ENCODE assay signal across 16 cellular contexts in the genomic region with DNA sequence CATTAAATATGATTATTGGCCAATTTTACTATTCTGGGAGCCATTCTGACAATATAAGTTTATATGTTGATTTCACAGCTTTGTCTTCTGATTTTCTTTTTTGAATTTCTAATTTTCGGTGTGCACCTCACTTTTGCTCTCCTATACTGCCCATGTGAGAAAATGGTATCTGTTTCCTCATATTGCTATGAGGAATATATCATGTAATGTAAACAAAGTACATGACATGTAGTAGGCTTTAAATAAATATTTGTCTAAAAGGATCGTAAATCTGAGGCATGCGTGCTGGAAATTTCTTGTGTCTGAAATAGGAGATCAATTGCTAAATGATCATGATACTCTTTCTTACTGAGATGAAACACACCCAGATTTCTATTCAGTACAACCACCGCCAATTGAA.
DNase-seq lines count a peak whose midpoint lies in the region; ATAC-seq and TF ChIP-seq lines count a peak whose summit lies in the region.
"Had no signal": no experiment of that assay in that cellular context is flagged by ENCODE, and none has a peak within 500 bp of the region (broad histone marks: within the 10 kb centered on the region; RNA-seq: fewer than 3 reads in every experiment).

No MANE protein-coding gene starts in this region.

- H3K36me3 Mint-ChIP-seq in glutamatergic neuron (ENCODE audit: unreplicated experiment): peaks cover 22% of the 10 kb centered on the region
- H3K36me3 Mint-ChIP-seq: CD4-positive, CD25-positive, alpha-beta regulatory T cell; IgD-negative memory B cell had no signal

- H3K4me1 Mint-ChIP-seq in glutamatergic neuron (ENCODE audit: low read depth, unreplicated experiment): no peaks in the 10 kb centered on the region
- H3K4me1 Mint-ChIP-seq: CD4-positive, CD25-positive, alpha-beta regulatory T cell; IgD-negative memory B cell had no signal

- H3K9me3 Mint-ChIP-seq in glutamatergic neuron (ENCODE audit: unreplicated experiment): peaks cover 5% of the 10 kb centered on the region

- CTCF ChIA-PET in HEK293T (lab: Yijun Ruan, JAX): interaction anchor here (0.9 kb wide), 1 partner anchor 195 kb away, joined by 3 read pairs; no protein-coding TSS in a partner anchor

- no peak overlapping the region for H3K27ac Mint-ChIP-seq in glutamatergic neuron (ENCODE audit: unreplicated experiment)
- H3K27ac Mint-ChIP-seq: CD4-positive, CD25-positive, alpha-beta regulatory T cell; H9; IgD-negative memory B cell had no signal

- POLR2A ChIA-PET in HEK293T (lab: Yijun Ruan, JAX): no interaction called here

- peak overlapping the region; percentile 65 for H3K27ac ChIP-seq in C4-2B
- H3K27ac ChIP-seq: BLaER1 had no signal

- intact Hi-C loops in left colon (cut with DNase I, micrococcal nuclease): no loop called here

- peak; percentile 63 for ATAC-seq in left colon

- TF ChIP-seq CTCF in C4-2B (conservative IDR thresholded peaks at IDR 0.05): no peak
- TF ChIP-seq CTCF in glutamatergic neuron (IDR thresholded peaks at IDR 0.05; ENCODE audit: partially characterized antibody, unreplicated experiment): no peak

- peak; percentile 41 for DNase-seq in DMS53 (lab: John Stamatoyannopoulos, UW)
- no peak for DNase-seq in DMS53 treated with DMSO at 0.1 percent for 48 hours (lab: John Stamatoyannopoulos, UW; ENCODE audit: unreplicated experiment)
- peak; percentile 55 for DNase-seq in NCI-H69 (lab: John Stamatoyannopoulos, UW)
- no peak for DNase-seq in left colon
- DNase-seq in HEK293T (ENCODE audit: extremely low spot score): no peak
- DNase-seq in glutamatergic neuron: no peak
- DNase-seq: 8988T; AML-193; CD4-positive, CD25-positive, alpha-beta regulatory T cell; DND-41; GDM1; GOT3; H9 had no signal

- peaks cover 2% of the 10 kb centered on the region for H3K27me3 Mint-ChIP-seq in glutamatergic neuron (ENCODE audit: unreplicated experiment)
- H3K27me3 Mint-ChIP-seq: CD4-positive, CD25-positive, alpha-beta regulatory T cell; IgD-negative memory B cell had no signal

- H3K4me3 Mint-ChIP-seq in glutamatergic neuron (ENCODE audit: unreplicated experiment): no peak overlapping the region
- H3K4me3 Mint-ChIP-seq: CD4-positive, CD25-positive, alpha-beta regulatory T cell; H9; IgD-negative memory B cell had no signal

TF ChIP-seq in HEK293T, 16 proteins besides CTCF, POLR2A, EP300 and RAD21:
- TF ChIP-seq ELF4 (IDR thresholded peaks at IDR 0.05): no peak
- no peak for TF ChIP-seq TARDBP (IDR thresholded peaks at IDR 0.05)
- TF ChIP-seq, protein P1, sequence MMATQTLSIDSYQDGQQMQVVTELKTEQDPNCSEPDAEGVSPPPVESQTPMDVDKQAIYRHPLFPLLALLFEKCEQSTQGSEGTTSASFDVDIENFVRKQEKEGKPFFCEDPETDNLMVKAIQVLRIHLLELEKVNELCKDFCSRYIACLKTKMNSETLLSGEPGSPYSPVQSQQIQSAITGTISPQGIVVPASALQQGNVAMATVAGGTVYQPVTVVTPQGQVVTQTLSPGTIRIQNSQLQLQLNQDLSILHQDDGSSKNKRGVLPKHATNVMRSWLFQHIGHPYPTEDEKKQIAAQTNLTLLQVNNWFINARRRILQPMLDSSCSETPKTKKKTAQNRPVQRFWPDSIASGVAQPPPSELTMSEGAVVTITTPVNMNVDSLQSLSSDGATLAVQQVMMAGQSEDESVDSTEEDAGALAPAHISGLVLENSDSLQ (IDR thresholded peaks at IDR 0.05): no peak
- no peak for TF ChIP-seq ARNT (IDR thresholded peaks at IDR 0.05)

Comparison
In these comparisons a context has a peak if more than half of its experiments do, and no peak if none do; other contexts are left out.
1. DNase-seq: peak in DMS53 (single experiment) and NCI-H69 (single experiment); none in DMS53 treated with DMSO at 0.1 percent for 48 hours (single experiment), left colon (0 of 2), HEK293T (single experiment) and glutamatergic neuron (single experiment).